In the genomic region with DNA sequence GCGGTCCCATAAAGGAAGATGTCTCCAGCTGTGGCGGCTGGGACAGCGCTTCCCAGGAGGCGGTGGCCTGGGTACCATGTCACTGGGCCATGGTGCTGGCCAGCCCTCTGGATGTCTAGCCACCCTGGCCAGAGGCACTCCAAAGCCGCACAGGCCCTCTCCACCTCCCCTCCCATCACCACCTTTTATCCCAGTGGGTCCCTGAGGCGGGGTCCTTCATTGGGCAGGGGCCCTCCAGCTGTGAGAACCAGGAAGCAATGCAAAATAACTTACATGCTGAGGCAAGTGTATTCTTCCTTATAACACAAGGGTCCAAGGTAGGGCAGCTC, we compare ENCODE assay signal across 16 cellular contexts. TPM values are rescaled to one million over a fixed set of nuclear protein-coding genes. Genes with fewer than 3 reads are reported as not detected.
A peak's percentile ranks its signal among the peaks of the same experiment; 100 is the strongest.
DNase-seq lines count a peak whose midpoint lies in the region; ATAC-seq, FAIRE-seq and TF ChIP-seq lines count a peak whose summit lies in the region.
"Had no signal": no experiment of that assay in that cellular context is flagged by ENCODE, and none has a peak within 500 bp of the region (broad histone marks: within the 10 kb centered on the region; RNA-seq: fewer than 3 reads in every experiment).

No MANE protein-coding gene starts in this region.

- H4K8ac ChIP-seq in H1 (ENCODE audit: extremely low read depth, insufficient read depth, low read length): no peak overlapping the region

- H2BK5ac ChIP-seq in H1 (ENCODE audit: low read depth, low read length): no peak overlapping the region

- CTCF ChIA-PET in H1 (lab: Charles Lee; ENCODE audit: partially characterized antibody): interaction anchor here (1.1 to 2.7 kb wide), 10 partner anchors 9 to 110 kb away, joined by 3 to 11 read pairs (median 4); no protein-coding TSS in a partner anchor
- CTCF ChIA-PET in CD8-positive, alpha-beta memory T cell (lab: Charles Lee): interaction anchor here (1.2 kb wide), 1 partner anchor 9 kb away, joined by 3 read pairs; no protein-coding TSS in a partner anchor

- peaks cover 24 to 61% (median 44%) of the 10 kb centered on the region in 10 experiments for H3K4me1 ChIP-seq in BLaER1 treated with 17β-estradiol and CSF1 and Interleukin-3, amounts not matched to agents 10 nM and 100 nM
- peaks cover 45% of the 10 kb centered on the region for H3K4me1 ChIP-seq in SJCRH30
- peaks cover 2 to 30% (median 11%) of the 10 kb centered on the region in 4 experiments for H3K4me1 ChIP-seq in H1 (replicated peaks in 1 of 4; ENCODE audit: control insufficient read depth in 3 of 4, insufficient read depth in 4 of 4, low read length in 3 of 4)
- no peaks in the 10 kb centered on the region for H3K4me1 ChIP-seq in CD8-positive, alpha-beta memory T cell (ENCODE audit: insufficient read depth, low read length)

- no peak for TF ChIP-seq EP300 in H1 (IDR thresholded peaks at IDR 0.05; ENCODE audit: borderline replicate concordance in 1 of 2, low read depth in 2 of 2, low read length in 2 of 2)

- H4K91ac ChIP-seq in H1 (replicated peaks; ENCODE audit: insufficient read length, low read length): no peak overlapping the region

- no peaks in the 10 kb centered on the region for H3K9me3 ChIP-seq in BLaER1 treated with 17β-estradiol and CSF1 and Interleukin-3, amounts not matched to agents 10 nM and 100 nM (replicated peaks in 1 of 11)
- H3K9me3 ChIP-seq in SJCRH30 (replicated peaks): no peaks in the 10 kb centered on the region
- H3K9me3 ChIP-seq in H1 (ENCODE audit: insufficient read depth in 2 of 2, low read depth in 1 of 2, low read length in 1 of 2): no peaks in the 10 kb centered on the region
- no peaks in the 10 kb centered on the region for H3K9me3 ChIP-seq in CD8-positive, alpha-beta memory T cell (ENCODE audit: low read length)

- no peaks in the 10 kb centered on the region for H3K36me3 Mint-ChIP-seq in CD8-positive, alpha-beta memory T cell

- H3K23ac ChIP-seq in H1 (ENCODE audit: insufficient read length): no peak overlapping the region

- H3K36me3 ChIP-seq in BLaER1 treated with 17β-estradiol and CSF1 and Interleukin-3, amounts not matched to agents 10 nM and 100 nM: no peaks in the 10 kb centered on the region
- no peaks in the 10 kb centered on the region for H3K36me3 ChIP-seq in SJCRH30
- no peaks in the 10 kb centered on the region for H3K36me3 ChIP-seq in H1 (ENCODE audit: control insufficient read depth in 2 of 4, insufficient read depth in 4 of 4, low read length in 3 of 4)
- H3K36me3 ChIP-seq in CD8-positive, alpha-beta memory T cell (ENCODE audit: insufficient read depth, low read length): no peaks in the 10 kb centered on the region

- no peaks in the 10 kb centered on the region for H4K20me1 ChIP-seq in BLaER1 treated with 17β-estradiol and CSF1 and Interleukin-3, amounts not matched to agents 10 nM and 100 nM
- peaks cover 0 to 2% of the 10 kb centered on the region in 2 experiments for H4K20me1 ChIP-seq in H1 (replicated peaks in 1 of 2; ENCODE audit: control insufficient read depth in 1 of 2, insufficient read depth in 2 of 2, low read length in 2 of 2)

- H3K9ac ChIP-seq in BLaER1 treated with 17β-estradiol and CSF1 and Interleukin-3, amounts not matched to agents 10 nM and 100 nM: no peak overlapping the region; a peak in 1 of 22 replicates
- no peak overlapping the region for H3K9ac ChIP-seq in H1 (replicated peaks in 1 of 4; ENCODE audit: extremely low read depth in 1 of 4, low read depth in 3 of 4, low read length in 3 of 4)
- H3K9ac ChIP-seq: KMS-11 had no signal

- H3K4ac ChIP-seq in H1 (replicated peaks; ENCODE audit: insufficient read length, low read depth, low read length): no peak overlapping the region

- DNase-seq in SJCRH30 (no peak), H1 (ENCODE audit: low read depth in 1 of 2, low spot score in 2 of 2) (no peak), posterior vena cava (ENCODE audit: low spot score) (peak; percentile 74)
- no peak for DNase-seq in CD8-positive, alpha-beta memory T cell
- DNase-seq: GOT3, NCI-H1092 treated with DMSO at 0.1 percent for 48 hours, NCI-H1436 treated with DMSO at 0.1 percent for 48 hours, NCI-H2029, NCI-H2171, SHP77 treated with DMSO at 0.1 percent for 48 hours had no signal

- H3K14ac ChIP-seq in H1 (ENCODE audit: insufficient read length): no peak overlapping the region

- H3K27me3 Mint-ChIP-seq in CD8-positive, alpha-beta memory T cell: peaks cover 3 to 12% of the 10 kb centered on the region in 2 donors

- 0 out of 2 replicates have a peak overlapping the region, but pooled peaks have one; percentile 46 for H2BK15ac ChIP-seq in H1 (ENCODE audit: low read length)

- H3K4me3 Mint-ChIP-seq in CD8-positive, alpha-beta memory T cell: no peak overlapping the region

- peak overlapping the region; percentile 65 to 92 (median 82) for H3K4me2 ChIP-seq in BLaER1 treated with 17β-estradiol and CSF1 and Interleukin-3, amounts not matched to agents 10 nM and 100 nM
- H3K4me2 ChIP-seq in H1 (ENCODE audit: insufficient read depth in 1 of 2, low read depth in 2 of 2, low read length in 2 of 2): no peak overlapping the region; a peak in 1 of 4 replicates
- H3K4me2 ChIP-seq: KMS-11 had no signal

- no peaks in the 10 kb centered on the region for H3K9me3 Mint-ChIP-seq in CD8-positive, alpha-beta memory T cell

- no peaks in the 10 kb centered on the region for H3K27me3 ChIP-seq in BLaER1 treated with 17β-estradiol and CSF1 and Interleukin-3, amounts not matched to agents 10 nM and 100 nM
- H3K27me3 ChIP-seq in SJCRH30: no peaks in the 10 kb centered on the region
- H3K27me3 ChIP-seq in H1 (replicated peaks in 1 of 4; ENCODE audit: control insufficient read depth in 3 of 4, extremely low read depth in 1 of 4, insufficient read depth in 3 of 4, low read length in 3 of 4): no peaks in the 10 kb centered on the region
- no peaks in the 10 kb centered on the region for H3K27me3 ChIP-seq in CD8-positive, alpha-beta memory T cell (ENCODE audit: insufficient read depth, low read length, poor library complexity, severe bottlenecking)

- no peak overlapping the region for H2BK20ac ChIP-seq in H1 (ENCODE audit: low read length)

- TF ChIP-seq POLR2A in H1 (IDR thresholded peaks at IDR 0.05; ENCODE audit: control extremely low read depth in 1 of 2, low read depth in 2 of 2, low read length in 2 of 2): no peak

- H2AFZ ChIP-seq in H1 (ENCODE audit: low read length): no peak overlapping the region

- no peaks in the 10 kb centered on the region for H3K79me1 ChIP-seq in H1 (ENCODE audit: low read depth, low read length)

- no peak overlapping the region for H2AK5ac ChIP-seq in H1 (ENCODE audit: low read depth, low read length)

- POLR2A ChIA-PET in H1 (lab: Charles Lee; ENCODE audit: partially characterized antibody): interaction anchor here (1.4 kb wide), 1 partner anchor 13 kb away, joined by 4 read pairs; no protein-coding TSS in a partner anchor
- POLR2A ChIA-PET in CD8-positive, alpha-beta memory T cell (lab: Charles Lee): no interaction called here

- ATAC-seq in esophagus mucosa (no peak), GM21360 (IDR thresholded peaks at IDR 0.05; ENCODE audit: unreplicated experiment) (no peak), GM18519 (IDR thresholded peaks at IDR 0.05; ENCODE audit: low FRiP score, unreplicated experiment) (no peak)

- H3K27ac Mint-ChIP-seq in CD8-positive, alpha-beta memory T cell: no peak overlapping the region

- TF ChIP-seq CTCF in H1 (IDR thresholded peaks at IDR 0.05; ENCODE audit: control extremely low read depth in 1 of 3, insufficient read depth in 1 of 3, low read depth in 1 of 3, low read length in 3 of 3): no peak

- no peak for TF ChIP-seq RAD21 in H1 (IDR thresholded peaks at IDR 0.05 in 1 of 2, conservative IDR thresholded peaks at IDR 0.05 in 1 of 2; ENCODE audit: low read depth in 2 of 2, low read length in 2 of 2)

- FAIRE-seq in H1 (lab: Jason Lieb, UNC): no peak
- FAIRE-seq: A204.1 had no signal

- no peaks in the 10 kb centered on the region for H3K23me2 ChIP-seq in H1 (ENCODE audit: low read depth, low read length)

- no peak overlapping the region for H2BK120ac ChIP-seq in H1 (replicated peaks; ENCODE audit: low read depth, low read length)

- 87% methylated on average over 6 of the region's 6 CpGs; no CpG with 5 or more reads in 1 of the 2 experiments for WGBS in H1 (ENCODE audit: extremely low coverage in 1 of 2, insufficient coverage in 1 of 2, insufficient read length in 1 of 2, insufficient replicate concordance in 2 of 2, low coverage in 1 of 2, low lambda C conversion rate in 2 of 2, missing lambda C conversion rate in 1 of 2), 2 experiments

- no peak overlapping the region for H3K4me3 ChIP-seq in BLaER1 treated with 17β-estradiol and CSF1 and Interleukin-3, amounts not matched to agents 10 nM and 100 nM
- no peak overlapping the region for H3K4me3 ChIP-seq in SJCRH30
- H3K4me3 ChIP-seq in H1 (ENCODE audit: extremely low read depth in 1 of 4, insufficient read depth in 2 of 4, low read depth in 3 of 4, low read length in 4 of 4): no peak overlapping the region
- no peak overlapping the region for H3K4me3 ChIP-seq in CD8-positive, alpha-beta memory T cell (ENCODE audit: low read length)

- no peak overlapping the region for H2BK12ac ChIP-seq in H1 (ENCODE audit: low read depth, low read length)

- intact Hi-C loops in posterior vena cava (cut with DNase I): no loop called here

- H3K79me2 ChIP-seq in H1 (ENCODE audit: control insufficient read depth in 1 of 2, insufficient read depth in 2 of 2, low read length in 2 of 2): no peaks in the 10 kb centered on the region

- no peak overlapping the region for H3K18ac ChIP-seq in H1 (ENCODE audit: extremely low read depth, low read length)

- no peaks in the 10 kb centered on the region for H3K4me1 Mint-ChIP-seq in CD8-positive, alpha-beta memory T cell

- peak overlapping the region in 10 of 11 experiments; percentile 28 to 74 (median 63); a peak in 17 of 22 replicates for H3K27ac ChIP-seq in BLaER1 treated with 17β-estradiol and CSF1 and Interleukin-3, amounts not matched to agents 10 nM and 100 nM
- H3K27ac ChIP-seq in SJCRH30 (peak overlapping the region; percentile 40; the same call in 1 of the 2 replicates), H1 (ENCODE audit: low read depth, low read length) (no peak overlapping the region)
- no peak overlapping the region for H3K27ac ChIP-seq in CD8-positive, alpha-beta memory T cell (ENCODE audit: low read depth, low read length)
- H3K27ac ChIP-seq: KMS-11 had no signal

- H3K56ac ChIP-seq in H1 (replicated peaks; ENCODE audit: insufficient read length, low read depth, low read length): no peak overlapping the region

- no peak overlapping the region for H4K5ac ChIP-seq in H1 (ENCODE audit: insufficient read length, low read depth, low read length)

RNA-seq across cellular contexts. Expression of gene RAB11FIP4, which starts 23.1 kb away (rescaled TPM):
- 0.04 and 0.05 TPM in 2 replicates for total RNA-seq in SJCRH30 (2014; rRNA removed; shearing (Covaris generic))
- 53.2 and 60.5 TPM in 2 replicates for total RNA-seq in H1 (2021; fragmentation: NEBNext Ultra II Directional; extraction: Animal tissue kit (Norgen Biotek cat#: 25700))
- polyA plus RNA-seq in H1 (2011; rRNA removed): 21.7 and 26.0 TPM in 2 replicates
- 34.7 TPM for polyA plus RNA-seq in H1 (2011; cell fraction: cytosol; rRNA removed)
- polyA plus RNA-seq in H1 (2011; cell fraction: nucleus; rRNA removed): 41.3 TPM
- 25.5 to 36.8 TPM (median 34.5 TPM) in 4 replicates for polyA plus RNA-seq in H1 (2012, experiment 1 of 2)
- 13.8 TPM for polyA plus RNA-seq in H1 (2012, experiment 2 of 2)
- polyA plus RNA-seq in H1 (2013, experiment 1 of 2): 20.5 TPM
- polyA plus RNA-seq in H1 (2013, experiment 2 of 2): 20.5 TPM
- polyA minus RNA-seq in H1 (2011; rRNA and poly(A)+ RNA removed): 44.4 and 58.7 TPM in 2 replicates
- 33.5 TPM for polyA minus RNA-seq in H1 (2011; cell fraction: cytosol; rRNA and poly(A)+ RNA removed)
- 37.3 TPM for polyA minus RNA-seq in H1 (2011; cell fraction: nucleus; rRNA and poly(A)+ RNA removed)
- total RNA-seq in posterior vena cava (1 to 10 TPM in 1 of 2 donors, under 1 TPM in 1; 0.83 to 1.0 TPM), esophagus mucosa (10.3 TPM)
- 10 to 100 TPM; 15.1 to 17.4 TPM for total RNA-seq in CD8-positive, alpha-beta memory T cell
- 26.8 TPM for polyA plus RNA-seq in CD8-positive, alpha-beta memory T cell

Comparison
In these comparisons a context has a peak if more than half of its experiments do, and no peak if none do; other contexts are left out.
1. H3K27ac ChIP-seq: peak in BLaER1 treated with 17β-estradiol and CSF1 and Interleukin-3, amounts not matched to agents 10 nM and 100 nM (10 of 11) and SJCRH30 (single experiment); none in H1 (single experiment) and CD8-positive, alpha-beta memory T cell (single experiment).
2. H3K4me2 ChIP-seq: peak in BLaER1 treated with 17β-estradiol and CSF1 and Interleukin-3, amounts not matched to agents 10 nM and 100 nM (11 of 11); none in H1 (0 of 2).